In genomic region chr11:8253566-8253965, GRCh38 we compare ENCODE assay signal across 26 cellular contexts. TPM values are rescaled to one million over a fixed set of nuclear protein-coding genes. Genes with fewer than 3 reads are reported as not detected.
"Had no signal": no experiment of that assay in that cellular context is flagged by ENCODE, and none has a peak within 500 bp of the region (broad histone marks: within the 10 kb centered on the region; RNA-seq: fewer than 3 reads in every experiment).

No MANE protein-coding gene starts in this region.

- H3K27me3 ChIP-seq: breast epithelium, heart right ventricle, ovary, testis, vagina had no signal

- H3K4me1 ChIP-seq: breast epithelium, left lung, testis, vagina had no signal

- H3K27ac ChIP-seq: breast epithelium, epithelial cell of prostate, esophagus squamous epithelium, heart right ventricle, left lung, ovary, psoas muscle, testis, vagina had no signal

- H3K4me3 ChIP-seq: breast epithelium, esophagus squamous epithelium, heart right ventricle, left lung, lung, ovary, psoas muscle, testis, vagina had no signal

- ATAC-seq: activated naive CD4-positive, alpha-beta T cell treated with anti-CD3 and anti-CD28 coated beads, Interleukin-2, amount 50 U/mL, for 72 hours; heart right ventricle; left lung; natural killer cell; psoas muscle had no signal

- DNase-seq: activated CD4-positive, alpha-beta memory T cell treated with anti-CD3 and anti-CD28 coated beads, Interleukin-2, amount 10 ng/mL, durations not matched to agents 7 days and 5 days; activated CD4-positive, alpha-beta T cell treated with anti-CD3 and anti-CD28 coated beads for 1 hour; activated CD4-positive, alpha-beta T cell treated with anti-CD3 and anti-CD28 coated beads, Interleukin-2, amount 10 ng/mL, durations not matched to agents 7 days and 5 days; activated T-cell treated with anti-CD3 and anti-CD28 coated beads, Interleukin-2, amount 50 U/mL, for 1 hour; dermis blood vessel endothelial cell; effector CD8-positive, alpha-beta T cell; esophagus squamous epithelium; foreskin melanocyte; heart right ventricle; mesendoderm; natural killer cell; psoas muscle; stimulated activated CD4-positive, alpha-beta T cell treated with anti-CD3 and anti-CD28 coated beads, Interleukin-2, amount 100 ng/mL, for 48 hours; stimulated activated naive CD4-positive, alpha-beta T cell treated with Interleukin-2 at 50 U/mL for 16 hours; T-helper 2 cell; testis; trophoblast cell had no signal

- H3K9me3 ChIP-seq: breast epithelium, esophagus squamous epithelium, heart right ventricle, left lung, ovary, psoas muscle, testis, vagina had no signal

- H3K36me3 ChIP-seq: breast epithelium, esophagus squamous epithelium, heart right ventricle, left lung, ovary, vagina had no signal

RNA-seq across cellular contexts. Expression of gene LMO1, which starts 10.1 kb away (rescaled TPM):
- total RNA-seq: activated CD4-positive, alpha-beta memory T cell treated with anti-CD3 and anti-CD28 coated beads, Interleukin-2, amount 10 ng/mL, durations not matched to agents 7 days and 5 days; activated CD4-positive, alpha-beta T cell treated with anti-CD3 and anti-CD28 coated beads, Interleukin-2, amount 10 ng/mL, durations not matched to agents 7 days and 5 days; activated naive CD4-positive, alpha-beta T cell treated with anti-CD3 and anti-CD28 coated beads, Interleukin-2, amount 50 U/mL, for 72 hours; activated T-helper 1 cell treated with anti-CD3 and anti-CD28 coated beads, Interleukin-12 subunit alpha, Interleukin-12 subunit beta, Interleukin-2, Interleukin-4 antibody, amounts not matched to agents 30 ng/mL and 10 ng/mL and 1 ng/mL, durations not matched to agents 14 hours and 24 hours and 36 hours; breast epithelium; dermis blood vessel endothelial cell; esophagus squamous epithelium; left lung; mononuclear cell; natural killer cell; vagina had no signal
